In genomic region chr1:192807968-192808587, GRCh38 we compare ENCODE assay signal across 8 cellular contexts. TPM values are rescaled to one million over a fixed set of nuclear protein-coding genes. Genes with fewer than 3 reads are reported as not detected.
DNase-seq lines count a peak whose midpoint lies in the region; FAIRE-seq and TF ChIP-seq lines count a peak whose summit lies in the region.

No MANE protein-coding gene starts in this region.

- WGBS in adrenal gland, 4 donors, result 1 to 13% (median 6%) methylated on average over 2 to 13 of the region's 13 CpGs
- WGBS in spleen, 5 donors, result 0 to 2% (median 2%) methylated on average over 13 of the region's 13 CpGs

- no peak for TF ChIP-seq POLR2A in adrenal gland (IDR thresholded peaks at IDR 0.05)
- peak in 1 of 3 donors; percentile 9 for TF ChIP-seq POLR2A in spleen (IDR thresholded peaks at IDR 0.05)

- intact Hi-C loops in adrenal gland (cut with DNase I), result loop anchor here (10.0 kb wide), 2 partner anchors 217 to 333 kb away; no protein-coding TSS in a partner anchor
- intact Hi-C loops in spleen (cut with DNase I; ENCODE audit: low total_unique reads), result loop anchor here (5.0 kb wide), 2 partner anchors 214 to 314 kb away; partner anchors contain the start of gene CDC73

- TF ChIP-seq CTCF in adrenal gland (IDR thresholded peaks at IDR 0.05) (no peak), spleen (IDR thresholded peaks at IDR 0.05 in 8 of 11, conservative IDR thresholded peaks at IDR 0.05 in 3 of 11) (no peak)

- H3K27me3 ChIP-seq in CD8-positive, alpha-beta memory T cell (ENCODE audit: insufficient read depth, low read length, poor library complexity, severe bottlenecking), result no peaks in the 10 kb centered on the region
- H3K27me3 ChIP-seq in adrenal gland (no peaks in the 10 kb centered on the region), iPS-20b (ENCODE audit: insufficient read depth, low read length) (peaks cover 21% of the 10 kb centered on the region), spleen (replicated peaks in 1 of 7) (no peaks in the 10 kb centered on the region)

- H3K9me3 Mint-ChIP-seq in CD8-positive, alpha-beta memory T cell, result no peaks in the 10 kb centered on the region

- POLR2A ChIA-PET in CD8-positive, alpha-beta memory T cell (lab: Charles Lee), result interaction anchor here (0.6 to 6.0 kb wide), 6 partner anchors 177 to 315 kb away, joined by 3 to 44 read pairs (median 8); partner anchors contain the start of genes CDC73, GLRX2, RO60 and UCHL5

- DNase-seq in CD8-positive, alpha-beta memory T cell, result peak in 1 of 5 donors; percentile 4
- no peak for DNase-seq in Jurkat, Clone E6-1 (ENCODE audit: low read depth, low spot score)
- DNase-seq in adrenal gland (no peak), spleen (no peak), NCI-H526 treated with DMSO at 0.1 percent for 48 hours (lab: John Stamatoyannopoulos, UW) (no peak), SKM-1 treated with dmso at 0.1 percent for 144 hours (lab: John Stamatoyannopoulos, UW; ENCODE audit: unreplicated experiment) (no peak), frontal cortex (ENCODE audit: low spot score in 2 of 2) (no peak)

- H3K27me3 Mint-ChIP-seq in CD8-positive, alpha-beta memory T cell, result peaks cover 0 to 8% of the 10 kb centered on the region in 2 donors

- no peak for FAIRE-seq in frontal cortex (lab: Jason Lieb, UNC)

- H3K4me1 Mint-ChIP-seq in CD8-positive, alpha-beta memory T cell, result peaks cover 39 to 56% (median 44%) of the 10 kb centered on the region in 3 donors

- H3K4me1 ChIP-seq in CD8-positive, alpha-beta memory T cell (ENCODE audit: insufficient read depth, low read length), result peaks cover 23% of the 10 kb centered on the region
- H3K4me1 ChIP-seq in adrenal gland (replicated peaks in 1 of 2) (peaks cover 9 to 35% of the 10 kb centered on the region in 2 donors), iPS-20b (ENCODE audit: insufficient read depth, low read length) (peaks cover 8% of the 10 kb centered on the region; the same call in 1 of the 2 replicates), spleen (peaks cover 3 to 64% (median 47%) of the 10 kb centered on the region in 6 donors)

- H3K9me3 ChIP-seq in CD8-positive, alpha-beta memory T cell (ENCODE audit: low read length), result no peaks in the 10 kb centered on the region
- no peaks in the 10 kb centered on the region for H3K9me3 ChIP-seq in adrenal gland (replicated peaks in 1 of 3)
- no peaks in the 10 kb centered on the region for H3K9me3 ChIP-seq in iPS-20b (ENCODE audit: insufficient read depth, low read depth, low read length)
- no peaks in the 10 kb centered on the region for H3K9me3 ChIP-seq in spleen

- CTCF ChIA-PET in CD8-positive, alpha-beta memory T cell (lab: Charles Lee), result interaction anchor here (0.8 to 4.2 kb wide), 13 partner anchors 7 to 333 kb away, joined by 3 to 48 read pairs (median 4); partner anchors contain the start of genes CDC73, RO60 and UCHL5

- no peaks in the 10 kb centered on the region for H3K36me3 ChIP-seq in CD8-positive, alpha-beta memory T cell (ENCODE audit: insufficient read depth, low read length)
- H3K36me3 ChIP-seq in adrenal gland (replicated peaks in 1 of 2), result peaks cover 0 to 19% of the 10 kb centered on the region in 2 donors
- H3K36me3 ChIP-seq in iPS-20b (ENCODE audit: insufficient read depth, low read depth, low read length), result peaks cover 17% of the 10 kb centered on the region
- H3K36me3 ChIP-seq in spleen, result peaks cover 0 to 27% (median 7%) of the 10 kb centered on the region in 6 donors

- H3K27ac ChIP-seq in CD8-positive, alpha-beta memory T cell (ENCODE audit: low read depth, low read length), result peak overlapping the region; percentile 96
- H3K27ac ChIP-seq in adrenal gland (peak overlapping the region; percentile 61 to 97 (median 91)), iPS-20b (ENCODE audit: low read length) (no peak overlapping the region), spleen (peak overlapping the region; percentile 75 to 98 (median 95))

- H3K27ac Mint-ChIP-seq in CD8-positive, alpha-beta memory T cell, result peak overlapping the region; percentile 86 to 99 (median 98)

- peaks cover 0 to 40% (median 5%) of the 10 kb centered on the region in 3 donors for H3K36me3 Mint-ChIP-seq in CD8-positive, alpha-beta memory T cell

- H3K4me3 Mint-ChIP-seq in CD8-positive, alpha-beta memory T cell, result peak overlapping the region; percentile 92 to 99 (median 98)

- H3K4me3 ChIP-seq in CD8-positive, alpha-beta memory T cell (ENCODE audit: low read length), result peak overlapping the region; percentile 99
- peak overlapping the region; percentile 79 for H3K4me3 ChIP-seq in Jurkat, Clone E6-1 (ENCODE audit: low read length)
- H3K4me3 ChIP-seq in adrenal gland (peak overlapping the region in 2 of 4 donors; percentile 21 to 71), iPS-20b (ENCODE audit: low read length) (peak overlapping the region; percentile 97), spleen (peak overlapping the region; percentile 61 to 85 (median 64))

- H3K9ac ChIP-seq in iPS-20b (ENCODE audit: low read depth, low read length), result peak overlapping the region; percentile 94; the same call in 1 of the 2 replicates

RNA-seq across cellular contexts. Expression of gene RGS2, which starts 0.8 kb away (rescaled TPM):
- 10 to 100 TPM in 1 of 2 experiments, 1 to 10 TPM in 1; 9.4 to 10.7 TPM for total RNA-seq in CD8-positive, alpha-beta memory T cell
- 86.3 TPM for polyA plus RNA-seq in CD8-positive, alpha-beta memory T cell
- polyA plus RNA-seq in Jurkat, Clone E6-1 (2012; ENCODE audit: insufficient read depth, insufficient read length), result 7.6 TPM
- 100 to 1,000 TPM in 7 of 8 donors, 10 to 100 TPM in 1; 99.2 to 366 (median 140) TPM for total RNA-seq in adrenal gland
- polyA plus RNA-seq in adrenal gland, result 100 to 1,000 TPM; 329 to 476 (median 459) TPM
- 100 to 1,000 TPM; 144 to 377 (median 175) TPM for total RNA-seq in spleen
- polyA plus RNA-seq in spleen, result 100 to 1,000 TPM in 1 of 3 donors, 10 to 100 TPM in 2; 56.9 to 123 (median 58.3) TPM
- total RNA-seq in frontal cortex, result 55.4 TPM
